Comparison of ENCODE assay signal across 8 cellular contexts in the genomic region with DNA sequence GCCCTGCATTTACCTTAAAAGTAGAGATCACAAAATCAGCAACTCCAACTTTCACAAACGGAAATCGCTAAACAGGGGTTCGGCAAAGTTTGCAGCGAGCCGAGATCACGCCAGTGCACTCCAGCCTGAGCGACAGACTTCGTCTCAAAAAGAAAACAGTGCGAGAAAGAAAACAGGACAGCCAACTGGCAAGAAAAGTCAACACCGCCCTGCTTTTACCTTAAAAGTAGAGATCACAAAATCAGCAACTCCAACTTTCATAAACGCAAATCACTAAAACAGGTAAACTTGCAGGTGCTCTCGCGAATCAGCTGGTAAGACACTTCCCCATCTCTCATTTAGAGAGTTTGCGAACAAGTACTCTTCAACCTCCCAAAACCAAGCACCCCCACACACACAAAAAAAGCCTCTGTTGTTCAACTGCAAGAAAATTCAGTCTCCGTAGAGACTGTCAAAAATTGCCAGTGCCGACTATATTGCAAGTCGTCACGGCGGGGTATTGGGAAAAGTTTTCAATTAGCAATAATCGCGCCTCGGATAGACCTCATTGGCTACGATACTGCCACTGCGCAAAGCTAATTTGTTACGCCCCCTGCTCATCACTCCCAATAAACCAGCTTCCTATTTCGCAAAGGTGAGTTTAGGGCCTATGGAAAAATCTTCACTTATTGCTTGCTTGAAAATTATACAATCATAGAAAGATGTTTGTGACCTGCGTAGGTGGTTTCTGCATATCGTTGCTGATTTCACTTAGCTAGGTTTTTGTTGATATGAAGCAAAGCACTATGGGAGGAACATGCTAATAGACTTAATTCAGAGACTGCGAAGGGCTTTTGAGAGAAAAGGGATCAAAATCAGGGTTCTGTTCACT. TPM values are rescaled to one million over a fixed set of nuclear protein-coding genes. Genes with fewer than 3 reads are reported as not detected.
DNase-seq lines count a peak whose midpoint lies in the region; ATAC-seq lines count a peak whose summit lies in the region.

A gene (minus strand): TSS at position 577 of the 871 bp plus-strand sequence.

- peak within 1 kb of the TSS; percentile 85 for H3K9ac ChIP-seq in mucosa of stomach (ENCODE audit: low read length)

- H3K27me3 Mint-ChIP-seq in IgD-negative memory B cell: no peaks in the 10 kb centered on the region

- no peaks in the 10 kb centered on the region for H3K27me3 ChIP-seq in mucosa of stomach (ENCODE audit: control insufficient read depth, insufficient read depth, low read length)

- no peak within 1 kb of the TSS for H3K4me3 Mint-ChIP-seq in IgD-negative memory B cell

- H3K4me3 ChIP-seq in mucosa of stomach (ENCODE audit: low read length): peak within 1 kb of the TSS; percentile 2

- H3K27ac Mint-ChIP-seq in IgD-negative memory B cell: no peak within 1 kb of the TSS

- H3K9me3 Mint-ChIP-seq in IgD-negative memory B cell: no peaks in the 10 kb centered on the region

- H3K4me1 Mint-ChIP-seq in IgD-negative memory B cell: peaks cover 0 to 8% (median 7%) of the 10 kb centered on the region in 3 donors

- no peaks in the 10 kb centered on the region for H3K9me3 ChIP-seq in mucosa of stomach (ENCODE audit: control insufficient read depth, low read length)

- H3K36me3 Mint-ChIP-seq in IgD-negative memory B cell: no peaks in the 10 kb centered on the region

- DNase-seq in COR-L47 (lab: John Stamatoyannopoulos, UW) (peak; percentile 87), OCI-M2 (lab: John Stamatoyannopoulos, UW; ENCODE audit: unreplicated experiment) (peak; percentile 86), activated T-cell treated with anti-CD3 and anti-CD28 coated beads for 24 hours (ENCODE audit: low read depth) (peak; percentile 77)
- peak; percentile 46 to 55 for DNase-seq in stimulated activated CD8-positive, alpha-beta memory T cell treated with anti-CD3 and anti-CD28 coated beads, Interleukin-7, amount 100 ng/mL, for 1 hour (ENCODE audit: low read depth in 2 of 2)

- H3K36me3 ChIP-seq in mucosa of stomach (ENCODE audit: control insufficient read depth, insufficient read depth, low read length): no peaks in the 10 kb centered on the region

- ATAC-seq in GM21423 (IDR thresholded peaks at IDR 0.05; ENCODE audit: unreplicated experiment) (peak; percentile 45), esophagus mucosa (peak; percentile 46)

- peaks cover 9% of the 10 kb centered on the region for H3K4me1 ChIP-seq in mucosa of stomach (ENCODE audit: control insufficient read depth, insufficient read depth, low read length)

RNA-seq across cellular contexts. Expression of the gene that starts here (rescaled TPM):
- polyA plus RNA-seq in IgD-negative memory B cell: not detected
- total RNA-seq in esophagus mucosa: 20,765 TPM

Comparison
In these comparisons a context has a peak if more than half of its experiments do, and no peak if none do; other contexts are left out.
1. Peak in every context shown above with its lines: DNase-seq, ATAC-seq and H3K4me3 ChIP-seq.